Comparison of ENCODE assay signal across 9 cellular contexts in genomic region chr3:4824948-4825325, GRCh38.
DNase-seq lines count a peak whose midpoint lies in the region; ATAC-seq and TF ChIP-seq lines count a peak whose summit lies in the region.
"Had no signal": no experiment of that assay in that cellular context is flagged by ENCODE, and none has a peak within 500 bp of the region (broad histone marks: within the 10 kb centered on the region; RNA-seq: fewer than 3 reads in every experiment).

No MANE protein-coding gene starts in this region.

- no peaks in the 10 kb centered on the region for H3K9me3 Mint-ChIP-seq in CD4-positive, CD25-positive, alpha-beta regulatory T cell
- no peaks in the 10 kb centered on the region for H3K9me3 Mint-ChIP-seq in nephron

- no peak for TF ChIP-seq CTCF in colonic mucosa (IDR thresholded peaks at IDR 0.05)
- no peak for TF ChIP-seq CTCF in nephron (IDR thresholded peaks at IDR 0.05; ENCODE audit: unreplicated experiment in 3 of 3)
- no peak for TF ChIP-seq CTCF in adrenal gland (IDR thresholded peaks at IDR 0.05)

- no peak for TF ChIP-seq POLR2A in adrenal gland (IDR thresholded peaks at IDR 0.05)

- DNase-seq in CD4-positive, CD25-positive, alpha-beta regulatory T cell = no peak
- DNase-seq in MG63 (peak; percentile 22), colonic mucosa (no peak), adrenal gland (no peak), retina (no peak)
- DNase-seq: NCI-H2029 had no signal

- peak overlapping the region; percentile 94 to 99 (median 94) for H3K27ac Mint-ChIP-seq in CD4-positive, CD25-positive, alpha-beta regulatory T cell
- H3K27ac Mint-ChIP-seq in nephron = peak overlapping the region; percentile 30 to 71 (median 37)

- peaks cover 39 to 93% (median 77%) of the 10 kb centered on the region in 4 donors for H3K4me1 Mint-ChIP-seq in CD4-positive, CD25-positive, alpha-beta regulatory T cell
- H3K4me1 Mint-ChIP-seq in nephron = peaks cover 49% of the 10 kb centered on the region

- H3K36me3 Mint-ChIP-seq in CD4-positive, CD25-positive, alpha-beta regulatory T cell = peaks cover 44% of the 10 kb centered on the region
- peaks cover 65% of the 10 kb centered on the region for H3K36me3 Mint-ChIP-seq in nephron (ENCODE audit: low read depth)

- H3K36me3 ChIP-seq in CD4-positive, CD25-positive, alpha-beta regulatory T cell (ENCODE audit: control insufficient read depth, insufficient read depth, low read length) = no peaks in the 10 kb centered on the region
- H3K36me3 ChIP-seq in MG63 (no peaks in the 10 kb centered on the region), colonic mucosa (no peaks in the 10 kb centered on the region), adrenal gland (replicated peaks in 1 of 2) (no peaks in the 10 kb centered on the region)

- ATAC-seq in CD4-positive, CD25-positive, alpha-beta regulatory T cell (ENCODE audit: low read depth in 2 of 2) = no peak
- ATAC-seq in HG03457 (IDR thresholded peaks at IDR 0.05; ENCODE audit: unreplicated experiment) = no peak
- ATAC-seq in GM19455 (IDR thresholded peaks at IDR 0.05; ENCODE audit: unreplicated experiment) = no peak

- peak overlapping the region in 2 of 4 donors; percentile 83 to 88 for H3K4me3 Mint-ChIP-seq in CD4-positive, CD25-positive, alpha-beta regulatory T cell
- H3K4me3 Mint-ChIP-seq in nephron = no peak overlapping the region

- H3K4me1 ChIP-seq in CD4-positive, CD25-positive, alpha-beta regulatory T cell (ENCODE audit: control insufficient read depth, insufficient read depth, low read length, poor library complexity, severe bottlenecking) = peaks cover 58% of the 10 kb centered on the region
- H3K4me1 ChIP-seq in colonic mucosa (peaks cover 28% of the 10 kb centered on the region), adrenal gland (replicated peaks in 1 of 2) (peaks cover 0 to 23% of the 10 kb centered on the region in 2 donors)

- H3K27ac ChIP-seq in CD4-positive, CD25-positive, alpha-beta regulatory T cell (ENCODE audit: insufficient read depth, low read length, poor library complexity, severe bottlenecking) = no peak overlapping the region
- peak overlapping the region; percentile 85 for H3K27ac ChIP-seq in colonic mucosa
- peak overlapping the region in 2 of 5 donors; percentile 49 to 81 for H3K27ac ChIP-seq in adrenal gland

- no peaks in the 10 kb centered on the region for H3K27me3 ChIP-seq in CD4-positive, CD25-positive, alpha-beta regulatory T cell (ENCODE audit: control insufficient read depth, insufficient read depth, low read length)
- H3K27me3 ChIP-seq in MG63 (no peaks in the 10 kb centered on the region), colonic mucosa (no peaks in the 10 kb centered on the region), adrenal gland (no peaks in the 10 kb centered on the region)

- 38 to 54% (median 41%) methylated on average over 3 of the region's 3 CpGs for WGBS in adrenal gland, 4 donors

- peak overlapping the region; percentile 66 for H3K4me3 ChIP-seq in CD4-positive, CD25-positive, alpha-beta regulatory T cell (ENCODE audit: low read depth, low read length)
- H3K4me3 ChIP-seq in MG63 = no peak overlapping the region
- no peak overlapping the region for H3K4me3 ChIP-seq in colonic mucosa
- H3K4me3 ChIP-seq in adrenal gland = no peak overlapping the region

- H3K9ac ChIP-seq in colonic mucosa (ENCODE audit: low read depth in 2 of 2, low read length in 2 of 2) = peak overlapping the region in 1 of 2 donors; percentile 13

- intact Hi-C loops in colonic mucosa (cut with DNase I) = loop anchor here (5.0 kb wide), 1 partner anchor 152 kb away; the partner anchor contains the start of gene BHLHE40
- intact Hi-C loops in adrenal gland (cut with DNase I) = no loop called here

- no peaks in the 10 kb centered on the region for H3K27me3 Mint-ChIP-seq in CD4-positive, CD25-positive, alpha-beta regulatory T cell
- no peaks in the 10 kb centered on the region for H3K27me3 Mint-ChIP-seq in nephron (ENCODE audit: low read depth)

- H3K9me3 ChIP-seq in CD4-positive, CD25-positive, alpha-beta regulatory T cell (ENCODE audit: control insufficient read depth in 2 of 2, low read length in 2 of 2) = no peaks in the 10 kb centered on the region
- no peaks in the 10 kb centered on the region for H3K9me3 ChIP-seq in MG63
- H3K9me3 ChIP-seq in colonic mucosa = no peaks in the 10 kb centered on the region
- H3K9me3 ChIP-seq in adrenal gland (replicated peaks in 1 of 3) = no peaks in the 10 kb centered on the region
